ENCODE assay signal across 15 cellular contexts in genomic region chr20:8755340-8756118, GRCh38.
"Had no signal": no experiment of that assay in that cellular context is flagged by ENCODE, and none has a peak within 500 bp of the region (broad histone marks: within the 10 kb centered on the region; RNA-seq: fewer than 3 reads in every experiment).

No MANE protein-coding gene starts in this region.

- H3K4me3 ChIP-seq: coronary artery, esophagus muscularis mucosa, right atrium auricular region, skin epidermis, tibial artery, uterus had no signal

- H3K9me3 ChIP-seq: esophagus muscularis mucosa, right atrium auricular region, tibial artery, uterus had no signal

- H3K36me3 ChIP-seq: brain microvascular endothelial cell, right atrium auricular region, tibial artery, uterus had no signal

- H3K27me3 ChIP-seq: brain microvascular endothelial cell, esophagus muscularis mucosa, right atrium auricular region, tibial artery, uterus had no signal

- H3K27ac ChIP-seq: coronary artery, esophagus muscularis mucosa, right atrium auricular region, skin epidermis, tibial artery, uterus had no signal

- DNase-seq: activated CD4-positive, CD25-positive, alpha-beta regulatory T cell treated with anti-CD3 and anti-CD28 coated beads, Interleukin-2, amount 50 U/mL, for 72 hours; activated naive CD4-positive, alpha-beta T cell treated with Interleukin-2 at 50 U/mL for 16 hours; activated T-cell treated with anti-CD3 and anti-CD28 coated beads for 4 hours; effector CD4-positive, alpha-beta T cell; glutamatergic neuron; occipital lobe; stimulated activated CD4-positive, alpha-beta T cell treated with anti-CD3 and anti-CD28 coated beads, Interleukin-4, amount 100 ng/mL, for 24 hours; stimulated activated naive CD4-positive, alpha-beta T cell; tibial artery; uterus had no signal

- H3K4me1 ChIP-seq: tibial artery, uterus had no signal
